Comparison of ENCODE assay signal across 31 cellular contexts in the genomic region with DNA sequence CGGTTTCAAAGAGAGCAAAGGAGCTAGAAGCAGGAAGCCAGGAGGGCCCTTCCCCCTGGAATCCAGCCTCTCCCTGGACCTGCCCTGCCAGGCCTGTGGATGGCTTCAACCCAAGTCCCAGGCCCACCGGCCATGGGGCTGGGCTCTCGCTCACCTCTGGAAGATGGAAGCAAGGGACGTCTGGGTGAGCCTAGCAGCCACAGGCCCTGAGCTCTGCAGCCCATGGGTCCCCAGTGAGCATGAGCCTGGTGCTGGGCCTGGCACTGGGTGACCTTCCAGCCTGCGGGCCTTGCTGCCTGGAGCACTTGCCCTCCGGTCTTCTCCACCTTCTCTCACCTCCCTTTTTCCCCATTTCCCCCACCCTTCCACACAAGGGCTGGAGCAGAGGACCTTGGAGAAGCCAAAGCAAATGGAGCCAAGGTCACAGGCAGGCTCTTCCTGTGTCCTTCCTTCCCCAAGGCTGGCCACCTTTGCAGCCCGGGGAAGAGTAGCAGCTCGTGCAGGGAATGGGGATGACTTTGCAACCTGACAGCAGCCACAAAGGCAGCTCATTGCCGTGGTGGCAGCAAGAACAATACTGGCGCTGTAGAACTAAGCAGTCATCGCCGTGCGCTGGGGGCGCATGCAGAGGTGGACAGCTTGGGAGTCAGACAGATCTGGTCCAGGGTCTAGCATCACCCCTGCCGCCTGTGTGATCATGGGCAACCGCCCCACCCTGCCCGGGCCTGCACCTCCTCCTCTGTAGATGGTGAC.
"Had no signal": no experiment of that assay in that cellular context is flagged by ENCODE, and none has a peak within 500 bp of the region (broad histone marks: within the 10 kb centered on the region; RNA-seq: fewer than 3 reads in every experiment).

No MANE protein-coding gene starts in this region.

- H3K27me3 ChIP-seq: brain microvascular endothelial cell, Peyer's patch had no signal

- H3K9ac ChIP-seq: KMS-11 had no signal

- H3K4me1 ChIP-seq: Peyer's patch had no signal

- H3K27ac ChIP-seq: brain microvascular endothelial cell, KMS-11, Peyer's patch, VCaP had no signal

- H3K4me3 ChIP-seq: Peyer's patch had no signal

- H3K9me3 ChIP-seq: Peyer's patch had no signal

- H3K36me3 ChIP-seq: brain microvascular endothelial cell had no signal

- DNase-seq: activated B cell treated with CpG ODN at 0.5 μM for 24 hours; activated CD4-positive, alpha-beta T cell treated with anti-CD3 and anti-CD28 coated beads for 48 hours; activated CD4-positive, alpha-beta T cell treated with anti-CD3 and anti-CD28 coated beads, Interleukin-2, amount 50 U/mL, for 48 hours; activated CD4-positive, CD25-positive, alpha-beta regulatory T cell treated with anti-CD3 and anti-CD28 coated beads, Interleukin-2, amount 50 U/mL, for 72 hours; activated CD8-positive, alpha-beta T cell treated with anti-CD3 and anti-CD28 coated beads, Interleukin-2, amount 10 ng/mL, durations not matched to agents 7 days and 5 days; activated effector memory CD4-positive, alpha-beta T cell treated with Interleukin-2 at 50 U/mL for 16 hours; activated naive CD4-positive, alpha-beta T cell treated with anti-CD3 and anti-CD28 coated beads, Interleukin-2, amount 10 ng/mL, durations not matched to agents 7 days and 5 days; activated naive CD8-positive, alpha-beta T cell treated with anti-CD3 and anti-CD28 coated beads, Interleukin-2, amount 50 U/mL, for 24 hours; activated T-cell treated with anti-CD3 and anti-CD28 coated beads, Interleukin-2, amount 50 U/mL, for 48 hours; brain microvascular endothelial cell; MM.1S; NCI-H1092 treated with DMSO at 0.1 percent for 48 hours; NCI-H1417; NCI-H146; NCI-H187; NCI-H2029 treated with DMSO at 0.1 percent for 48 hours; NCI-H2107; NCI-H2171; NCI-H510A; NCI-H526; NCI-H748 treated with DMSO at 0.1 percent for 48 hours; NK-92 treated with Interleukin-12 subunit alpha and Interleukin-12 subunit beta, amount 100 ng/mL, for 24 hours; PC-3; Peyer's patch; RPMI8226; SW 1271; T-helper 1 cell; T-helper 2 cell; T-helper 9 cell had no signal

- ATAC-seq: activated CD8-positive, alpha-beta T cell treated with anti-CD3 and anti-CD28 coated beads, Interleukin-2, amount 10 ng/mL, durations not matched to agents 7 days and 5 days; activated naive CD8-positive, alpha-beta T cell treated with anti-CD3 and anti-CD28 coated beads, Interleukin-2, amount 50 U/mL, for 24 hours; PC-3 had no signal

- H3K4me2 ChIP-seq: KMS-11 had no signal
